In genomic region chr12:114750905-114751304, GRCh38 we compare ENCODE assay signal across 24 cellular contexts.
"Had no signal": no experiment of that assay in that cellular context is flagged by ENCODE, and none has a peak within 500 bp of the region (broad histone marks: within the 10 kb centered on the region; RNA-seq: fewer than 3 reads in every experiment).

No MANE protein-coding gene starts in this region.

- H3K27me3 ChIP-seq: SJCRH30 had no signal

- H3K4me1 Mint-ChIP-seq: activated B cell treated with CpG ODN at 0.5 μM for 24 hours; activated CD4-positive, alpha-beta memory T cell treated with anti-CD3 and anti-CD28 coated beads, Interleukin-2, amount 10 ng/mL, durations not matched to agents 7 days and 5 days; activated CD4-positive, alpha-beta T cell treated with anti-CD3 and anti-CD28 coated beads, Interleukin-2, amount 10 ng/mL, durations not matched to agents 7 days and 5 days; activated T-helper 17 cell treated with anti-CD3 and anti-CD28 coated beads, Interleukin-2, amount 50 U/mL, for 72 hours; T-helper 17 cell had no signal

- H3K9me3 ChIP-seq: SJCRH30 had no signal

- H3K36me3 ChIP-seq: SJCRH30 had no signal

- H3K9me3 Mint-ChIP-seq: activated B cell treated with CpG ODN at 0.5 μM for 24 hours; activated CD4-positive, alpha-beta memory T cell treated with anti-CD3 and anti-CD28 coated beads, Interleukin-2, amount 10 ng/mL, durations not matched to agents 7 days and 5 days; activated CD4-positive, alpha-beta T cell treated with anti-CD3 and anti-CD28 coated beads, Interleukin-2, amount 10 ng/mL, durations not matched to agents 7 days and 5 days had no signal

- H3K27me3 Mint-ChIP-seq: activated B cell treated with CpG ODN at 0.5 μM for 24 hours; activated CD4-positive, alpha-beta memory T cell treated with anti-CD3 and anti-CD28 coated beads, Interleukin-2, amount 10 ng/mL, durations not matched to agents 7 days and 5 days; activated CD4-positive, alpha-beta T cell treated with anti-CD3 and anti-CD28 coated beads, Interleukin-2, amount 10 ng/mL, durations not matched to agents 7 days and 5 days; activated naive CD8-positive, alpha-beta T cell; T-helper 17 cell had no signal

- H3K4me3 Mint-ChIP-seq: activated B cell treated with CpG ODN at 0.5 μM for 24 hours; activated CD4-positive, alpha-beta memory T cell treated with anti-CD3 and anti-CD28 coated beads, Interleukin-2, amount 10 ng/mL, durations not matched to agents 7 days and 5 days; activated CD4-positive, alpha-beta T cell treated with anti-CD3 and anti-CD28 coated beads, Interleukin-2, amount 10 ng/mL, durations not matched to agents 7 days and 5 days; activated naive CD4-positive, alpha-beta T cell treated with anti-CD3 and anti-CD28 coated beads for 36 hours; activated naive CD8-positive, alpha-beta T cell; activated T-helper 17 cell treated with anti-CD3 and anti-CD28 coated beads, Interleukin-2, amount 50 U/mL, for 72 hours; T-helper 17 cell had no signal

- H3K27ac Mint-ChIP-seq: activated B cell treated with CpG ODN at 0.5 μM for 24 hours; activated CD4-positive, alpha-beta memory T cell treated with anti-CD3 and anti-CD28 coated beads, Interleukin-2, amount 10 ng/mL, durations not matched to agents 7 days and 5 days; activated CD4-positive, alpha-beta T cell treated with anti-CD3 and anti-CD28 coated beads, Interleukin-2, amount 10 ng/mL, durations not matched to agents 7 days and 5 days; activated naive CD4-positive, alpha-beta T cell treated with anti-CD3 and anti-CD28 coated beads for 36 hours; activated naive CD8-positive, alpha-beta T cell; activated T-helper 17 cell treated with anti-CD3 and anti-CD28 coated beads, Interleukin-2, amount 50 U/mL, for 72 hours; T-helper 17 cell had no signal

- H3K4me1 ChIP-seq: SJCRH30 had no signal

- H3K4me3 ChIP-seq: SJCRH30 had no signal

- H3K27ac ChIP-seq: SJCRH30 had no signal

- ATAC-seq: activated T-helper 17 cell treated with anti-CD3 and anti-CD28 coated beads, Interleukin-2, amount 50 U/mL, for 72 hours; T-helper 17 cell had no signal

- DNase-seq: activated B cell treated with CpG ODN at 0.5 μM for 24 hours; activated CD4-positive, alpha-beta memory T cell treated with anti-CD3 and anti-CD28 coated beads, Interleukin-2, amount 10 ng/mL, durations not matched to agents 7 days and 5 days; activated CD4-positive, alpha-beta T cell treated with anti-CD3 and anti-CD28 coated beads, Interleukin-2, amount 10 ng/mL, durations not matched to agents 7 days and 5 days; activated gamma-delta T cell; activated naive CD4-positive, alpha-beta T cell treated with anti-CD3 and anti-CD28 coated beads for 36 hours; activated T-cell treated with anti-CD3 and anti-CD28 coated beads for 4 hours; activated T-cell treated with anti-CD3 and anti-CD28 coated beads, Interleukin-2, amount 50 U/mL, for 48 hours; amygdala; Kasumi-1; KBM-7; NCI-H1105 treated with DMSO at 0.1 percent for 48 hours; NCI-H1436 treated with DMSO at 0.1 percent for 48 hours; NCI-H187 treated with DMSO at 0.1 percent for 48 hours; NCI-H2171; NCI-H345; NCI-H510A; NCI-H526 treated with DMSO at 0.1 percent for 48 hours; NCI-H82; SJCRH30; T-helper 17 cell; T-helper 9 cell had no signal

- H3K36me3 Mint-ChIP-seq: activated naive CD8-positive, alpha-beta T cell; brain had no signal
